In the genomic region with DNA sequence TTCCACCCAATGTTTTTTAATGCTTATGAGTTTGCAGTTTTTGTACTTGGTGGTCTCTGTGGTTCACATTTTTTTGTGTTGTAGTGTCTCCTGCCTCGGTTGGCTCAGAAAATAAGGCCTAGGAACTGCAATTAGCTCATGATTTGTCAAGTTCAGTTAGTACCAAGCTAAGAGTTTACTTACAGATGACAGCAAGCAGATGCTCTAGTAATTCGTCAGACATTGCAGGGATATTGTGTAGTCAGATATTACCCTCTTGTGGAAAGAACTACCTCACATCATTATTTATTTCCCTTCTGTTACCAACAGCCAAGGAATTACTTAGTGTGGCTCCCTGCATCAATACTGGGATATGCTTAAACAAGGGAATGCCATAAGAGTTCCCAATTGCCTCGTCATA, we compare ENCODE assay signal across 1 cellular context.
TF ChIP-seq lines count a peak whose summit lies in the region.

No MANE protein-coding gene starts in this region.

TF ChIP-seq in SK-N-SH, 30 proteins besides CTCF, POLR2A, EP300 and RAD21 (continued from another document):
- peak; percentile 99 for TF ChIP-seq PBX3 (IDR thresholded peaks at IDR 0.05)
- peak; percentile 87 for TF ChIP-seq RXRA (IDR thresholded peaks at IDR 0.05; ENCODE audit: borderline replicate concordance, low read depth)
- TF ChIP-seq YY1 (IDR thresholded peaks at IDR 0.05; ENCODE audit: low read depth) = peak; percentile 22; the same call in 1 of the 2 replicates
- TF ChIP-seq NFIC (IDR thresholded peaks at IDR 0.05; ENCODE audit: borderline replicate concordance) = peak; percentile 89
- 0 out of 2 replicates have a peak, but pooled peaks have one; percentile 7 for TF ChIP-seq RCOR1 (IDR thresholded peaks at IDR 0.05; ENCODE audit: low read length)
- TF ChIP-seq REST (IDR thresholded peaks at IDR 0.05; ENCODE audit: low read depth, low read length) = no peak
- peak; percentile 83 for TF ChIP-seq SIN3A (IDR thresholded peaks at IDR 0.05; ENCODE audit: borderline replicate concordance, low read depth, low read length)
- TF ChIP-seq, protein P1, sequence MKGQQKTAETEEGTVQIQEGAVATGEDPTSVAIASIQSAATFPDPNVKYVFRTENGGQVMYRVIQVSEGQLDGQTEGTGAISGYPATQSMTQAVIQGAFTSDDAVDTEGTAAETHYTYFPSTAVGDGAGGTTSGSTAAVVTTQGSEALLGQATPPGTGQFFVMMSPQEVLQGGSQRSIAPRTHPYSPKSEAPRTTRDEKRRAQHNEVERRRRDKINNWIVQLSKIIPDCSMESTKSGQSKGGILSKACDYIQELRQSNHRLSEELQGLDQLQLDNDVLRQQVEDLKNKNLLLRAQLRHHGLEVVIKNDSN (IDR thresholded peaks at IDR 0.05; ENCODE audit: borderline replicate concordance, low read depth) = 0 out of 2 replicates have a peak, but pooled peaks have one; percentile 33
- peak; percentile 91 for TF ChIP-seq FOSL2 (IDR thresholded peaks at IDR 0.05; ENCODE audit: borderline replicate concordance, low read depth)
- peak; percentile 83 for TF ChIP-seq ZBTB33 (IDR thresholded peaks at IDR 0.05; ENCODE audit: borderline replicate concordance, low read depth)
- TF ChIP-seq GATA2 (CRISPR knock-in tag; IDR thresholded peaks at IDR 0.05) = no peak
- peak; percentile 97 for TF ChIP-seq JUND (IDR thresholded peaks at IDR 0.05)
- TF ChIP-seq EZH2phosphoT487 (IDR thresholded peaks at IDR 0.05; ENCODE audit: borderline replicate concordance, low read depth) = no peak
- TF ChIP-seq POLR2AphosphoS5 (IDR thresholded peaks at IDR 0.05; ENCODE audit: low read depth, low read length) = peak; percentile 91; the same call in 1 of the 2 replicates
- TF ChIP-seq SMC3 (IDR thresholded peaks at IDR 0.05; ENCODE audit: low read depth, low read length) = peak; percentile 24; the same call in 1 of the 2 replicates
- TF ChIP-seq TEAD4 (IDR thresholded peaks at IDR 0.05; ENCODE audit: borderline replicate concordance, insufficient read depth) = peak; percentile 98
- no peak for TF ChIP-seq MXI1 (IDR thresholded peaks at IDR 0.05; ENCODE audit: low read depth, low read length)
- TF ChIP-seq MEF2A (IDR thresholded peaks at IDR 0.05; ENCODE audit: borderline replicate concordance, low read depth) = peak; percentile 73
- no peak for TF ChIP-seq GABPA (IDR thresholded peaks at IDR 0.05; ENCODE audit: low read depth)
- no peak for TF ChIP-seq RFX5 (IDR thresholded peaks at IDR 0.05; ENCODE audit: low read length)
- TF ChIP-seq, protein P2, sequence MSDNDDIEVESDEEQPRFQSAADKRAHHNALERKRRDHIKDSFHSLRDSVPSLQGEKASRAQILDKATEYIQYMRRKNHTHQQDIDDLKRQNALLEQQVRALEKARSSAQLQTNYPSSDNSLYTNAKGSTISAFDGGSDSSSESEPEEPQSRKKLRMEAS (IDR thresholded peaks at IDR 0.05; ENCODE audit: low read depth) = peak; percentile 73; the same call in 1 of the 2 replicates
- peak; percentile 94; the same call in 1 of the 2 replicates for TF ChIP-seq FOXM1 (IDR thresholded peaks at IDR 0.05; ENCODE audit: low read depth)
- TF ChIP-seq TCF12 (IDR thresholded peaks at IDR 0.05) = peak; percentile 99
- no peak for TF ChIP-seq FOXJ3 (CRISPR knock-in tag; IDR thresholded peaks at IDR 0.05)
